ENCODE assay signal across 29 cellular contexts in the genomic region with DNA sequence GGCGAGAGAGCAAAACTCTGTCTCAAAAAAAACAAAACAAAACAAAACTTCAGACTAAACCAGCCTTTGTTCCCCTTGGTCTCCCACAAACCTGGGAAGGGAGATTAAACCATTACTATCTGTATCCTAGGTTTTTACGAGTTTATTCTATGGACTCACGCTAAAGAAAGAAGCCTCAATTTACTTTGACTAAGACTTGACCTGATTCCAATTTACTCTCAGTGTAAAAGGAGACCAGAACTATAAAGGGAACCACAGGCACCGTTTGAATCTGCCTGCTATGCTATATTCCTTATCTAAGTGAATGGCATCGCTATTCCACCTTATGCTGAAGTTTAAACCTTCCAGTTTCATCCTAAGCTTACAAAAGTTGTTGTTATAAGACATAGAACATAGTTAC.
"Had no signal": no experiment of that assay in that cellular context is flagged by ENCODE, and none has a peak within 500 bp of the region (broad histone marks: within the 10 kb centered on the region; RNA-seq: fewer than 3 reads in every experiment).

No MANE protein-coding gene starts in this region.

- FAIRE-seq: colon, endometrium, endothelial cell of umbilical vein, frontal cortex had no signal

- H3K9me3 ChIP-seq: colonic mucosa, esophagus muscularis mucosa, esophagus squamous epithelium, gastrocnemius medialis, gastroesophageal sphincter had no signal

- H3K4me3 Mint-ChIP-seq: dendritic cell treated with granulocyte-macrophage colony-stimulating factor and Interleukin-4, amounts not matched to agents 40 ng/mL and 50 ng/mL, for 4 days; effector memory CD8-positive, alpha-beta T cell; endodermal cell had no signal

- H3K4me1 ChIP-seq: colonic mucosa, esophagus muscularis mucosa, esophagus squamous epithelium, foreskin keratinocyte, gastrocnemius medialis, gastroesophageal sphincter, heart left ventricle, heart right ventricle had no signal

- H3K27me3 Mint-ChIP-seq: dendritic cell treated with granulocyte-macrophage colony-stimulating factor and Interleukin-4, amounts not matched to agents 40 ng/mL and 50 ng/mL, for 4 days had no signal

- DNase-seq: colonic mucosa; cortex of kidney; dermis blood vessel endothelial cell; dorsolateral prefrontal cortex; effector CD4-positive, alpha-beta T cell; effector CD8-positive, alpha-beta T cell; effector memory CD4-positive, alpha-beta T cell; effector memory CD8-positive, alpha-beta T cell; endodermal cell; erythroblast; esophagus squamous epithelium; foreskin fibroblast; foreskin keratinocyte; foreskin melanocyte; gastrocnemius medialis; glutamatergic neuron; head of caudate nucleus; heart left ventricle; heart right ventricle had no signal

- ATAC-seq: effector memory CD8-positive, alpha-beta T cell; esophagus mucosa; foreskin keratinocyte; gastrocnemius medialis; gastroesophageal sphincter; heart left ventricle; heart right ventricle had no signal

- H3K4me1 Mint-ChIP-seq: endodermal cell had no signal

- H3K9me3 Mint-ChIP-seq: dendritic cell treated with granulocyte-macrophage colony-stimulating factor and Interleukin-4, amounts not matched to agents 40 ng/mL and 50 ng/mL, for 4 days had no signal

- H3K4me3 ChIP-seq: colonic mucosa, coronary artery, dorsolateral prefrontal cortex, esophagus muscularis mucosa, esophagus squamous epithelium, gastrocnemius medialis, gastroesophageal sphincter, heart left ventricle, heart right ventricle had no signal

- H3K27me3 ChIP-seq: colonic mucosa, dorsolateral prefrontal cortex, esophagus muscularis mucosa, esophagus squamous epithelium, foreskin keratinocyte, gastrocnemius medialis, gastroesophageal sphincter, heart left ventricle, heart right ventricle had no signal

- H3K36me3 ChIP-seq: colonic mucosa, esophagus muscularis mucosa, esophagus squamous epithelium, gastrocnemius medialis, gastroesophageal sphincter, heart left ventricle, heart right ventricle had no signal

- H3K27ac ChIP-seq: colonic mucosa, coronary artery, dorsolateral prefrontal cortex, epithelial cell of prostate, esophagus muscularis mucosa, esophagus squamous epithelium, foreskin keratinocyte, gastrocnemius medialis, gastroesophageal sphincter, heart left ventricle, heart right ventricle had no signal

- H3K27ac Mint-ChIP-seq: dendritic cell treated with granulocyte-macrophage colony-stimulating factor and Interleukin-4, amounts not matched to agents 40 ng/mL and 50 ng/mL, for 4 days; effector memory CD8-positive, alpha-beta T cell; endodermal cell had no signal
